9 cellular contexts compared by ENCODE assay signal in genomic region chr20:37911838-37912273, GRCh38. TPM values are rescaled to one million over a fixed set of nuclear protein-coding genes. Genes with fewer than 3 reads are reported as not detected.
DNase-seq lines count a peak whose midpoint lies in the region; ATAC-seq and TF ChIP-seq lines count a peak whose summit lies in the region.
"Had no signal": no experiment of that assay in that cellular context is flagged by ENCODE, and none has a peak within 500 bp of the region (broad histone marks: within the 10 kb centered on the region; RNA-seq: fewer than 3 reads in every experiment).

No MANE protein-coding gene starts in this region.

- no peak overlapping the region for H3K4me2 ChIP-seq in smooth muscle cell

- 23% methylated on average over 11 of the region's 11 CpGs for WGBS in smooth muscle cell (ENCODE audit: low lambda C conversion rate)

- intact Hi-C loops in posterior vena cava (cut with DNase I): loop anchor here in 1 of 2 donors (5.0 kb wide), 1 partner anchor 80 kb away; no protein-coding TSS in a partner anchor
- intact Hi-C loops in activated CD4-positive, alpha-beta T cell treated with anti-CD3 and anti-CD28 coated beads, Interleukin-2, amount 10 ng/mL, durations not matched to agents 24 days and 14 days (cut with micrococcal nuclease): no loop called here

- H3K4me1 ChIP-seq in smooth muscle cell (ENCODE audit: low read depth): peaks cover 36% of the 10 kb centered on the region

- TF ChIP-seq CTCF in smooth muscle cell (IDR thresholded peaks at IDR 0.05; ENCODE audit: borderline replicate concordance, insufficient read depth, poor library complexity, severe bottlenecking): no peak

- no peaks in the 10 kb centered on the region for H3K9me3 Mint-ChIP-seq in activated naive CD8-positive, alpha-beta T cell treated with anti-CD3 and anti-CD28 coated beads for 36 hours
- no peaks in the 10 kb centered on the region for H3K9me3 Mint-ChIP-seq in activated naive CD8-positive, alpha-beta T cell treated with anti-CD3 and anti-CD28 coated beads, Interleukin-2, amount 50 U/mL, for 24 hours
- H3K9me3 Mint-ChIP-seq in activated CD4-positive, alpha-beta T cell treated with anti-CD3 and anti-CD28 coated beads, Interleukin-2, amount 10 ng/mL, durations not matched to agents 24 days and 14 days: no peaks in the 10 kb centered on the region
- H3K9me3 Mint-ChIP-seq: activated T-cell treated with anti-CD3 and anti-CD28 coated beads, Interleukin-2, amount 50 U/mL, for 4 hours had no signal

- H3K9ac ChIP-seq in smooth muscle cell (ENCODE audit: low read depth): no peak overlapping the region

- H3K4me3 ChIP-seq in smooth muscle cell: no peak overlapping the region

- no peak overlapping the region for H3K4me3 Mint-ChIP-seq in activated naive CD8-positive, alpha-beta T cell treated with anti-CD3 and anti-CD28 coated beads for 36 hours
- no peak overlapping the region for H3K4me3 Mint-ChIP-seq in activated naive CD8-positive, alpha-beta T cell treated with anti-CD3 and anti-CD28 coated beads, Interleukin-2, amount 50 U/mL, for 24 hours
- no peak overlapping the region for H3K4me3 Mint-ChIP-seq in activated CD4-positive, alpha-beta T cell treated with anti-CD3 and anti-CD28 coated beads, Interleukin-2, amount 10 ng/mL, durations not matched to agents 24 days and 14 days
- H3K4me3 Mint-ChIP-seq: activated T-cell treated with anti-CD3 and anti-CD28 coated beads, Interleukin-2, amount 50 U/mL, for 4 hours had no signal

- peaks cover 15% of the 10 kb centered on the region for H3K4me1 Mint-ChIP-seq in activated naive CD8-positive, alpha-beta T cell treated with anti-CD3 and anti-CD28 coated beads for 36 hours
- H3K4me1 Mint-ChIP-seq in activated naive CD8-positive, alpha-beta T cell treated with anti-CD3 and anti-CD28 coated beads, Interleukin-2, amount 50 U/mL, for 24 hours: peaks cover 17% of the 10 kb centered on the region
- peaks cover 9% of the 10 kb centered on the region for H3K4me1 Mint-ChIP-seq in activated CD4-positive, alpha-beta T cell treated with anti-CD3 and anti-CD28 coated beads, Interleukin-2, amount 10 ng/mL, durations not matched to agents 24 days and 14 days

- H3K27ac ChIP-seq in smooth muscle cell (ENCODE audit: low read depth): no peak overlapping the region

- H3F3A ChIP-seq in smooth muscle cell (ENCODE audit: low read depth): no peaks in the 10 kb centered on the region

- H3K27ac Mint-ChIP-seq in activated naive CD8-positive, alpha-beta T cell treated with anti-CD3 and anti-CD28 coated beads for 36 hours: no peak overlapping the region
- no peak overlapping the region for H3K27ac Mint-ChIP-seq in activated naive CD8-positive, alpha-beta T cell treated with anti-CD3 and anti-CD28 coated beads, Interleukin-2, amount 50 U/mL, for 24 hours
- no peak overlapping the region for H3K27ac Mint-ChIP-seq in activated CD4-positive, alpha-beta T cell treated with anti-CD3 and anti-CD28 coated beads, Interleukin-2, amount 10 ng/mL, durations not matched to agents 24 days and 14 days

- no peaks in the 10 kb centered on the region for H4K20me1 ChIP-seq in smooth muscle cell (ENCODE audit: low read depth)

- no peaks in the 10 kb centered on the region for H3K9me3 ChIP-seq in smooth muscle cell (replicated peaks; ENCODE audit: low read depth)

- peaks cover 73% of the 10 kb centered on the region for H3K27me3 Mint-ChIP-seq in activated naive CD8-positive, alpha-beta T cell treated with anti-CD3 and anti-CD28 coated beads for 36 hours
- peaks cover 53% of the 10 kb centered on the region for H3K27me3 Mint-ChIP-seq in activated naive CD8-positive, alpha-beta T cell treated with anti-CD3 and anti-CD28 coated beads, Interleukin-2, amount 50 U/mL, for 24 hours
- H3K27me3 Mint-ChIP-seq in activated CD4-positive, alpha-beta T cell treated with anti-CD3 and anti-CD28 coated beads, Interleukin-2, amount 10 ng/mL, durations not matched to agents 24 days and 14 days: peaks cover 36% of the 10 kb centered on the region

- no peaks in the 10 kb centered on the region for H3K79me2 ChIP-seq in smooth muscle cell (ENCODE audit: low read depth)

- ATAC-seq in activated naive CD8-positive, alpha-beta T cell treated with anti-CD3 and anti-CD28 coated beads, Interleukin-2, amount 50 U/mL, for 24 hours: no peak
- no peak for ATAC-seq in GM19324 (IDR thresholded peaks at IDR 0.05; ENCODE audit: low FRiP score, unreplicated experiment)

- no peak overlapping the region for H2AFZ ChIP-seq in smooth muscle cell (ENCODE audit: low read depth)

- no peaks in the 10 kb centered on the region for H3K36me3 ChIP-seq in smooth muscle cell (ENCODE audit: low read depth)

- H3K36me3 Mint-ChIP-seq in activated naive CD8-positive, alpha-beta T cell treated with anti-CD3 and anti-CD28 coated beads for 36 hours: no peaks in the 10 kb centered on the region
- no peaks in the 10 kb centered on the region for H3K36me3 Mint-ChIP-seq in activated naive CD8-positive, alpha-beta T cell treated with anti-CD3 and anti-CD28 coated beads, Interleukin-2, amount 50 U/mL, for 24 hours (ENCODE audit: low read depth)
- H3K36me3 Mint-ChIP-seq in activated CD4-positive, alpha-beta T cell treated with anti-CD3 and anti-CD28 coated beads, Interleukin-2, amount 10 ng/mL, durations not matched to agents 24 days and 14 days (ENCODE audit: low read depth): no peaks in the 10 kb centered on the region

- peaks cover 29% of the 10 kb centered on the region for H3K27me3 ChIP-seq in smooth muscle cell (ENCODE audit: low read depth)

- peak; percentile 14 for DNase-seq in activated naive CD8-positive, alpha-beta T cell treated with anti-CD3 and anti-CD28 coated beads for 36 hours
- DNase-seq in activated naive CD8-positive, alpha-beta T cell treated with anti-CD3 and anti-CD28 coated beads, Interleukin-2, amount 50 U/mL, for 24 hours: no peak
- DNase-seq in foreskin melanocyte (peak; percentile 29), posterior vena cava (ENCODE audit: low spot score) (no peak), smooth muscle cell (lab: John Stamatoyannopoulos, UW; ENCODE audit: unreplicated experiment) (no peak)
- DNase-seq in activated CD4-positive, alpha-beta T cell treated with anti-CD3 and anti-CD28 coated beads, Interleukin-2, amount 10 ng/mL, durations not matched to agents 24 days and 14 days: no peak
- DNase-seq: activated T-cell treated with anti-CD3 and anti-CD28 coated beads, Interleukin-2, amount 50 U/mL, for 4 hours had no signal

TF ChIP-seq in PFSK-1, 5 proteins besides CTCF, POLR2A, EP300 and RAD21:
- TF ChIP-seq TAF1 (IDR thresholded peaks at IDR 0.05; ENCODE audit: borderline replicate concordance, insufficient read depth, low read length) (no peak), REST (IDR thresholded peaks at IDR 0.05; ENCODE audit: insufficient read depth in 1 of 2, low read depth in 2 of 2, low read length in 2 of 2) (no peak), POLR2AphosphoS5 (IDR thresholded peaks at IDR 0.05; ENCODE audit: low read depth, low read length) (no peak), FOXP2 (optimal IDR thresholded peaks at IDR 0.05; ENCODE audit: borderline replicate concordance, extremely low read depth, extremely low read length, insufficient read depth) (peak; percentile 10), SIN3A (IDR thresholded peaks at IDR 0.05; ENCODE audit: borderline replicate concordance, insufficient read depth, low read length) (peak; percentile 81; the same call in 1 of the 2 replicates)
TF ChIP-seq in PFSK-1: peak in this region for 2.

RNA-seq across cellular contexts. Expression of gene VSTM2L, which starts 8.9 kb away (rescaled TPM):
- total RNA-seq in activated naive CD8-positive, alpha-beta T cell treated with anti-CD3 and anti-CD28 coated beads for 36 hours: not detected
- 18.7 TPM for polyA plus RNA-seq in PFSK-1 (2012; ENCODE audit: insufficient read length, low read depth)
- 1 to 10 TPM; 6.4 to 6.9 TPM for total RNA-seq in posterior vena cava
- total RNA-seq in smooth muscle cell: 1.9 TPM in 1 of 2 replicates, not detected in the other
- 0.44 and 0.56 TPM in 2 replicates for polyA plus RNA-seq in smooth muscle cell
- total RNA-seq in activated CD4-positive, alpha-beta T cell treated with anti-CD3 and anti-CD28 coated beads, Interleukin-2, amount 10 ng/mL, durations not matched to agents 24 days and 14 days: 0.09 TPM in 1 of 2 replicates, not detected in the other

Comparison
In these comparisons a context has a peak if more than half of its experiments do, and no peak if none do; other contexts are left out.
1. DNase-seq: peak in activated naive CD8-positive, alpha-beta T cell treated with anti-CD3 and anti-CD28 coated beads for 36 hours (single experiment) and foreskin melanocyte (single experiment); none in activated naive CD8-positive, alpha-beta T cell treated with anti-CD3 and anti-CD28 coated beads, Interleukin-2, amount 50 U/mL, for 24 hours (single experiment), posterior vena cava (single experiment), smooth muscle cell (single experiment) and activated CD4-positive, alpha-beta T cell treated with anti-CD3 and anti-CD28 coated beads, Interleukin-2, amount 10 ng/mL, durations not matched to agents 24 days and 14 days (single experiment).